In genomic region chr1:209154916-209155315, GRCh38 we compare ENCODE assay signal across 19 cellular contexts.
"Had no signal": no experiment of that assay in that cellular context is flagged by ENCODE, and none has a peak within 500 bp of the region (broad histone marks: within the 10 kb centered on the region; RNA-seq: fewer than 3 reads in every experiment).

No MANE protein-coding gene starts in this region.

- DNase-seq: activated CD4-positive, alpha-beta T cell treated with anti-CD3 and anti-CD28 coated beads for 36 hours; activated CD4-positive, alpha-beta T cell treated with anti-CD3 and anti-CD28 coated beads, Interleukin-2, amount 50 U/mL, for 48 hours; activated CD8-positive, alpha-beta memory T cell treated with anti-CD3 and anti-CD28 coated beads, Interleukin-2, amount 10 ng/mL, durations not matched to agents 7 days and 5 days; effector CD4-positive, alpha-beta T cell; gastrocnemius medialis; heart right ventricle; immature natural killer cell; left ventricle myocardium superior; small intestine; stimulated activated CD4-positive, alpha-beta T cell treated with anti-CD3 and anti-CD28 coated beads, Interleukin-15, amount 100 ng/mL, for 24 hours; stimulated activated CD4-positive, alpha-beta T cell treated with anti-CD3 and anti-CD28 coated beads, Interleukin-2, amount 100 ng/mL, for 48 hours had no signal

- H3K27ac Mint-ChIP-seq: activated CD4-positive, alpha-beta T cell treated with anti-CD3 and anti-CD28 coated beads for 36 hours; activated CD8-positive, alpha-beta memory T cell treated with anti-CD3 and anti-CD28 coated beads, Interleukin-2, amount 10 ng/mL, durations not matched to agents 7 days and 5 days; activated naive CD8-positive, alpha-beta T cell; immature natural killer cell; memory B cell; natural killer cell treated with Interleukin-12 subunit alpha and Interleukin-12 subunit beta and Interleukin-15 and Interleukin-18, amount 100 ng/mL, for 72 hours; progenitor cell of endocrine pancreas; stimulated activated naive CD8-positive, alpha-beta T cell treated with anti-CD3 and anti-CD28 coated beads, Interleukin-15, Interleukin-2, amounts not matched to agents 100 ng/mL and 50 ng/mL, for 24 hours had no signal

- H3K4me1 Mint-ChIP-seq: activated CD4-positive, alpha-beta T cell treated with anti-CD3 and anti-CD28 coated beads for 36 hours; activated CD8-positive, alpha-beta memory T cell treated with anti-CD3 and anti-CD28 coated beads, Interleukin-2, amount 10 ng/mL, durations not matched to agents 7 days and 5 days; immature natural killer cell; memory B cell had no signal

- H3K9me3 Mint-ChIP-seq: natural killer cell treated with Interleukin-12 subunit alpha and Interleukin-12 subunit beta and Interleukin-15 and Interleukin-18, amount 100 ng/mL, for 72 hours; stimulated activated naive CD8-positive, alpha-beta T cell treated with anti-CD3 and anti-CD28 coated beads, Interleukin-15, Interleukin-2, amounts not matched to agents 100 ng/mL and 50 ng/mL, for 24 hours had no signal

- H3K9me3 ChIP-seq: gastrocnemius medialis, heart right ventricle, right atrium auricular region, tibial nerve had no signal

- H3K27me3 ChIP-seq: gastrocnemius medialis, right atrium auricular region, tibial nerve had no signal

- H3K4me3 Mint-ChIP-seq: activated CD4-positive, alpha-beta T cell treated with anti-CD3 and anti-CD28 coated beads for 36 hours; activated CD8-positive, alpha-beta memory T cell treated with anti-CD3 and anti-CD28 coated beads, Interleukin-2, amount 10 ng/mL, durations not matched to agents 7 days and 5 days; activated naive CD8-positive, alpha-beta T cell; immature natural killer cell; memory B cell; natural killer cell treated with Interleukin-12 subunit alpha and Interleukin-12 subunit beta and Interleukin-15 and Interleukin-18, amount 100 ng/mL, for 72 hours; stimulated activated naive CD8-positive, alpha-beta T cell treated with anti-CD3 and anti-CD28 coated beads, Interleukin-15, Interleukin-2, amounts not matched to agents 100 ng/mL and 50 ng/mL, for 24 hours had no signal

- H3K4me1 ChIP-seq: gastrocnemius medialis, heart right ventricle, right atrium auricular region, tibial nerve had no signal

- H3K4me3 ChIP-seq: gastrocnemius medialis, heart right ventricle, right atrium auricular region, tibial nerve had no signal

- ATAC-seq: activated CD4-positive, alpha-beta T cell treated with anti-CD3 and anti-CD28 coated beads for 36 hours; activated CD8-positive, alpha-beta memory T cell treated with anti-CD3 and anti-CD28 coated beads, Interleukin-2, amount 10 ng/mL, durations not matched to agents 7 days and 5 days; esophagus mucosa; gastrocnemius medialis; heart right ventricle; left ventricle myocardium superior; natural killer cell treated with Interleukin-12 subunit alpha and Interleukin-12 subunit beta and Interleukin-15 and Interleukin-18, amount 100 ng/mL, for 72 hours had no signal

- H3K27ac ChIP-seq: gastrocnemius medialis, heart right ventricle, right atrium auricular region, tibial nerve had no signal

- H3K27me3 Mint-ChIP-seq: activated CD4-positive, alpha-beta T cell treated with anti-CD3 and anti-CD28 coated beads for 36 hours; activated CD8-positive, alpha-beta memory T cell treated with anti-CD3 and anti-CD28 coated beads, Interleukin-2, amount 10 ng/mL, durations not matched to agents 7 days and 5 days; memory B cell; natural killer cell treated with Interleukin-12 subunit alpha and Interleukin-12 subunit beta and Interleukin-15 and Interleukin-18, amount 100 ng/mL, for 72 hours; stimulated activated naive CD8-positive, alpha-beta T cell treated with anti-CD3 and anti-CD28 coated beads, Interleukin-15, Interleukin-2, amounts not matched to agents 100 ng/mL and 50 ng/mL, for 24 hours had no signal

- H3K36me3 Mint-ChIP-seq: activated CD8-positive, alpha-beta memory T cell treated with anti-CD3 and anti-CD28 coated beads, Interleukin-2, amount 10 ng/mL, durations not matched to agents 7 days and 5 days; activated naive CD8-positive, alpha-beta T cell; immature natural killer cell; memory B cell; natural killer cell treated with Interleukin-12 subunit alpha and Interleukin-12 subunit beta and Interleukin-15 and Interleukin-18, amount 100 ng/mL, for 72 hours had no signal

- H3K36me3 ChIP-seq: gastrocnemius medialis, heart right ventricle, right atrium auricular region, tibial nerve had no signal
